ENCODE assay signal across 20 cellular contexts in genomic region chr2:38496927-38497669, GRCh38.
A peak's percentile ranks its signal among the peaks of the same experiment; 100 is the strongest.
DNase-seq lines count a peak whose midpoint lies in the region; ATAC-seq, FAIRE-seq and TF ChIP-seq lines count a peak whose summit lies in the region.
"Had no signal": no experiment of that assay in that cellular context is flagged by ENCODE, and none has a peak within 500 bp of the region (broad histone marks: within the 10 kb centered on the region; RNA-seq: fewer than 3 reads in every experiment).

No MANE protein-coding gene starts in this region.

- TF ChIP-seq EP300 in HepG2 (IDR thresholded peaks at IDR 0.05; ENCODE audit: low read depth in 2 of 2, low read length in 2 of 2) (peak; percentile 71 to 91; a peak in 3 of 4 replicates), HepG2 (CRISPR knock-in tag; IDR thresholded peaks at IDR 0.05; ENCODE audit: borderline replicate concordance) (peak; percentile 86; the same call in 1 of the 2 replicates)

- H3K4me3 Mint-ChIP-seq in naive thymus-derived CD4-positive, alpha-beta T cell = no peak overlapping the region
- H3K4me3 Mint-ChIP-seq in activated CD8-positive, alpha-beta T cell treated with anti-CD3 and anti-CD28 coated beads for 36 hours = no peak overlapping the region
- H3K4me3 Mint-ChIP-seq: CD4-positive, alpha-beta T cell; T-helper 2 cell treated with Interferon-gamma antibody and Interleukin-4, amounts not matched to agents 5 μg/mL and 100 μg/mL, for 36 hours had no signal

- H4K20me1 ChIP-seq in HepG2 (ENCODE audit: insufficient read depth, low read length) = no peaks in the 10 kb centered on the region

- H3K27me3 ChIP-seq in HepG2 (ENCODE audit: control insufficient read depth in 1 of 2, insufficient read depth in 2 of 2, low read length in 2 of 2) (no peaks in the 10 kb centered on the region), thoracic aorta (replicated peaks; ENCODE audit: insufficient read depth) (no peaks in the 10 kb centered on the region)
- no peaks in the 10 kb centered on the region for H3K27me3 ChIP-seq in naive thymus-derived CD4-positive, alpha-beta T cell (ENCODE audit: control insufficient read depth in 2 of 2, insufficient read depth in 2 of 2, low read length in 2 of 2)
- H3K27me3 ChIP-seq: uterus had no signal

- in situ Hi-C loops in HepG2 (cut with HindIII; ENCODE audit: extremely low pct_ligation_motif_present, low pct_unique_long_range_greater_than_20kb) = no loop called here

- H3K27me3 Mint-ChIP-seq in naive thymus-derived CD4-positive, alpha-beta T cell = peaks cover 7 to 14% (median 11%) of the 10 kb centered on the region in 5 donors
- H3K27me3 Mint-ChIP-seq in activated CD8-positive, alpha-beta T cell treated with anti-CD3 and anti-CD28 coated beads for 36 hours = peaks cover 3% of the 10 kb centered on the region

- H3K4me2 ChIP-seq in HepG2 (ENCODE audit: low read depth, low read length) = peak overlapping the region; percentile 78

- TF ChIP-seq CTCF in HepG2 (CRISPR knock-in tag; IDR thresholded peaks at IDR 0.05) (no peak), thoracic aorta (IDR thresholded peaks at IDR 0.05) (no peak)
- TF ChIP-seq CTCF in activated CD8-positive, alpha-beta T cell treated with anti-CD3 and anti-CD28 coated beads for 36 hours (IDR thresholded peaks at IDR 0.05) = no peak

- peaks cover 0 to 7% (median 0%) of the 10 kb centered on the region in 5 donors for H3K36me3 Mint-ChIP-seq in naive thymus-derived CD4-positive, alpha-beta T cell
- no peaks in the 10 kb centered on the region for H3K36me3 Mint-ChIP-seq in activated CD8-positive, alpha-beta T cell treated with anti-CD3 and anti-CD28 coated beads for 36 hours (ENCODE audit: low read depth)

- DNase-seq in NCI-H2171 treated with DMSO at 0.1 percent for 48 hours (lab: John Stamatoyannopoulos, UW) (peak; percentile 7), NCI-H2171 (lab: John Stamatoyannopoulos, UW) (no peak), fibroblast of gingiva (ENCODE audit: low read depth) (peak; percentile 29), HepG2 (ENCODE audit: low spot score) (peak; percentile 97), thoracic aorta (ENCODE audit: low spot score) (peak; percentile 46)
- DNase-seq in naive thymus-derived CD4-positive, alpha-beta T cell = no peak
- no peak for DNase-seq in activated CD8-positive, alpha-beta T cell treated with anti-CD3 and anti-CD28 coated beads for 36 hours
- DNase-seq: activated CD4-positive, CD25-positive, alpha-beta regulatory T cell; activated naive CD4-positive, alpha-beta T cell treated with anti-CD3 and anti-CD28 coated beads, Interleukin-2, amount 50 U/mL, for 16 hours; activated T-cell treated with anti-CD3 and anti-CD28 coated beads, Interleukin-2, amount 50 U/mL, for 48 hours; CD4-positive, alpha-beta T cell; effector memory CD4-positive, alpha-beta T cell; hippocampal formation; NCI-H2081 treated with DMSO at 0.1 percent for 48 hours; NCI-H774; stimulated activated CD4-positive, alpha-beta T cell treated with anti-CD3 and anti-CD28 coated beads, Interleukin-4, amount 100 ng/mL, for 24 hours; uterus had no signal

- peak; percentile 93 for ATAC-seq in HepG2
- ATAC-seq in thoracic aorta (ENCODE audit: insufficient number of reproducible peaks, low FRiP score, low read depth) = no peak
- ATAC-seq in naive thymus-derived CD4-positive, alpha-beta T cell = no peak
- no peak for ATAC-seq in HG03025 (IDR thresholded peaks at IDR 0.05; ENCODE audit: low FRiP score, unreplicated experiment)
- no peak for ATAC-seq in activated CD8-positive, alpha-beta T cell treated with anti-CD3 and anti-CD28 coated beads for 36 hours

- H3K27ac ChIP-seq in HepG2 (ENCODE audit: extremely low read length, insufficient read depth, low read length) = peak overlapping the region; percentile 65
- no peak overlapping the region for H3K27ac ChIP-seq in thoracic aorta
- no peak overlapping the region for H3K27ac ChIP-seq in naive thymus-derived CD4-positive, alpha-beta T cell (ENCODE audit: low read depth, low read length)

- H3K9ac ChIP-seq in HepG2 (ENCODE audit: insufficient read depth, low read depth, low read length) = peak overlapping the region; percentile 28

- peak; percentile 100 for FAIRE-seq in HepG2 (lab: Jason Lieb, UNC)
- FAIRE-seq: islet of Langerhans had no signal

- no peak; the same call in 1 of the 2 replicates for TF ChIP-seq RAD21 in HepG2 (CRISPR knock-in tag; IDR thresholded peaks at IDR 0.05)

- no peaks in the 10 kb centered on the region for H3K79me2 ChIP-seq in HepG2 (ENCODE audit: insufficient read depth, low read length)

- peaks cover 0 to 14% (median 0%) of the 10 kb centered on the region in 11 donors for H3K9me3 Mint-ChIP-seq in naive thymus-derived CD4-positive, alpha-beta T cell
- H3K9me3 Mint-ChIP-seq in activated CD8-positive, alpha-beta T cell treated with anti-CD3 and anti-CD28 coated beads for 36 hours = peaks cover 3% of the 10 kb centered on the region
- H3K9me3 Mint-ChIP-seq: CD4-positive, alpha-beta T cell; T-helper 2 cell treated with Interferon-gamma antibody and Interleukin-4, amounts not matched to agents 5 μg/mL and 100 μg/mL, for 36 hours had no signal

- H3K27ac Mint-ChIP-seq in naive thymus-derived CD4-positive, alpha-beta T cell = no peak overlapping the region
- H3K27ac Mint-ChIP-seq in activated CD8-positive, alpha-beta T cell treated with anti-CD3 and anti-CD28 coated beads for 36 hours = no peak overlapping the region
- H3K27ac Mint-ChIP-seq: CD4-positive, alpha-beta T cell; T-helper 2 cell treated with Interferon-gamma antibody and Interleukin-4, amounts not matched to agents 5 μg/mL and 100 μg/mL, for 36 hours had no signal

- CTCF ChIA-PET in HepG2 (lab: Yijun Ruan, JAX; ENCODE audit: low intra/inter-chr PET ratio, low total read pairs) = no interaction called here
- CTCF ChIA-PET in naive thymus-derived CD4-positive, alpha-beta T cell (lab: Charles Lee) = interaction anchor here (1.3 kb wide), 1 partner anchor 11 kb away, joined by 6 read pairs; no protein-coding TSS in a partner anchor
- CTCF ChIA-PET in activated CD8-positive, alpha-beta T cell treated with anti-CD3 and anti-CD28 coated beads for 36 hours (lab: Charles Lee) = interaction anchor here (0.7 to 0.9 kb wide), 2 partner anchors 11 to 143 kb away, joined by 3 read pairs; no protein-coding TSS in a partner anchor

- intact Hi-C loops in HepG2 (cut with micrococcal nuclease; ENCODE audit: unreplicated experiment) = no loop called here
- intact Hi-C loops in naive thymus-derived CD4-positive, alpha-beta T cell (cut with micrococcal nuclease) = no loop called here
- intact Hi-C loops in activated CD8-positive, alpha-beta T cell treated with anti-CD3 and anti-CD28 coated beads for 36 hours (cut with micrococcal nuclease) = no loop called here

- H3K4me1 ChIP-seq in HepG2 (ENCODE audit: insufficient read depth, low read length) (peaks cover 63% of the 10 kb centered on the region), thoracic aorta (ENCODE audit: control insufficient read depth in 1 of 2, low read depth in 2 of 2) (peaks cover 3 to 27% of the 10 kb centered on the region in 2 donors)
- H3K4me1 ChIP-seq in naive thymus-derived CD4-positive, alpha-beta T cell (ENCODE audit: control insufficient read depth in 2 of 2, insufficient read depth in 2 of 2, low read length in 2 of 2) = no peaks in the 10 kb centered on the region

- POLR2A ChIA-PET in HepG2 (lab: Yijun Ruan, JAX) = interaction anchor here (0.7 to 2.2 kb wide), 21 partner anchors 9 to 627 kb away, joined by 3 to 11 read pairs (median 5); partner anchors contain the start of genes ATL2, RMDN2 and SRSF7
- POLR2A ChIA-PET in naive thymus-derived CD4-positive, alpha-beta T cell (lab: Charles Lee) = interaction anchor here (0.6 kb wide), 1 partner anchor 109 kb away, joined by 3 read pairs; no protein-coding TSS in a partner anchor
- POLR2A ChIA-PET in activated CD8-positive, alpha-beta T cell treated with anti-CD3 and anti-CD28 coated beads for 36 hours (lab: Charles Lee) = no interaction called here

- TSS peak; percentile 69 for BruUV-seq in HepG2 (replicated peaks; lab: Mats Ljungman, UMichigan)

- TF ChIP-seq POLR2A in HepG2 (IDR thresholded peaks at IDR 0.05; ENCODE audit: insufficient read depth in 1 of 2, low read depth in 2 of 2, low read length in 2 of 2) = no peak

- H3K36me3 ChIP-seq in HepG2 (replicated peaks in 1 of 2; ENCODE audit: control insufficient read depth in 1 of 2, insufficient read depth in 2 of 2, low read length in 2 of 2) (no peaks in the 10 kb centered on the region), thoracic aorta (no peaks in the 10 kb centered on the region)
- H3K36me3 ChIP-seq in naive thymus-derived CD4-positive, alpha-beta T cell (ENCODE audit: control insufficient read depth in 2 of 3, insufficient read depth in 3 of 3, low read length in 3 of 3) = no peaks in the 10 kb centered on the region
- H3K36me3 ChIP-seq: uterus had no signal

- H2AFZ ChIP-seq in HepG2 (ENCODE audit: low read length) = no peak overlapping the region

- WGBS in HepG2 (ENCODE audit: low lambda C conversion rate) = 2% methylated on average over 5 of the region's 8 CpGs

- H3K9me3 ChIP-seq in HepG2 (ENCODE audit: low read length) = peaks cover 5% of the 10 kb centered on the region
- peaks cover 2% of the 10 kb centered on the region for H3K9me3 ChIP-seq in thoracic aorta
- no peaks in the 10 kb centered on the region for H3K9me3 ChIP-seq in naive thymus-derived CD4-positive, alpha-beta T cell (ENCODE audit: control insufficient read depth in 2 of 3, low read length in 3 of 3)
- H3K9me3 ChIP-seq: uterus had no signal

- H3K4me1 Mint-ChIP-seq in naive thymus-derived CD4-positive, alpha-beta T cell = peaks cover 0 to 6% (median 0%) of the 10 kb centered on the region in 7 donors
- peaks cover 5% of the 10 kb centered on the region for H3K4me1 Mint-ChIP-seq in activated CD8-positive, alpha-beta T cell treated with anti-CD3 and anti-CD28 coated beads for 36 hours (ENCODE audit: low read depth)

- H3K4me3 ChIP-seq in HepG2 (replicated peaks in 1 of 3; ENCODE audit: insufficient read depth in 1 of 3, low read depth in 2 of 3, low read length in 3 of 3) (peak overlapping the region; percentile 7 to 53 (median 22); a peak in 4 of 6 replicates), thoracic aorta (no peak overlapping the region)
- H3K4me3 ChIP-seq in naive thymus-derived CD4-positive, alpha-beta T cell (ENCODE audit: low read length) = no peak overlapping the region
- H3K4me3 ChIP-seq: uterus had no signal

TF ChIP-seq in HepG2, 621 proteins besides CTCF, POLR2A, EP300 and RAD21 (continues in another document):
- TF ChIP-seq IRF2 (CRISPR knock-in tag; IDR thresholded peaks at IDR 0.05) (peak; percentile 68), ZBTB7B (CRISPR knock-in tag; IDR thresholded peaks at IDR 0.05) (peak; percentile 25; the same call in 1 of the 2 replicates), ZNF331 (CRISPR knock-in tag; IDR thresholded peaks at IDR 0.05) (peak; percentile 79), ZNF350 (CRISPR knock-in tag; IDR thresholded peaks at IDR 0.05; ENCODE audit: borderline replicate concordance, low read depth) (peak; percentile 53; the same call in 1 of the 2 replicates), ZNF317 (CRISPR knock-in tag; IDR thresholded peaks at IDR 0.05) (peak; percentile 66; the same call in 1 of the 2 replicates), ZNF138 (CRISPR knock-in tag; IDR thresholded peaks at IDR 0.05; ENCODE audit: low read depth) (0 out of 2 replicates have a peak, but pooled peaks have one; percentile 49), NFE2L2 (IDR thresholded peaks at IDR 0.05; ENCODE audit: low read length) (no peak), HMG20A (CRISPR knock-in tag; IDR thresholded peaks at IDR 0.05; ENCODE audit: borderline replicate concordance) (peak; percentile 92)

Comparison
In these comparisons a context has a peak if more than half of its experiments do, and no peak if none do; other contexts are left out.
1. DNase-seq: peak in NCI-H2171 treated with DMSO at 0.1 percent for 48 hours (single experiment), fibroblast of gingiva (single experiment), HepG2 (single experiment) and thoracic aorta (single experiment); none in NCI-H2171 (single experiment), naive thymus-derived CD4-positive, alpha-beta T cell (0 of 9) and activated CD8-positive, alpha-beta T cell treated with anti-CD3 and anti-CD28 coated beads for 36 hours (single experiment).
2. H3K4me3 ChIP-seq: peak in HepG2 (3 of 3); none in thoracic aorta (single experiment) and naive thymus-derived CD4-positive, alpha-beta T cell (single experiment).